16 cellular contexts compared by ENCODE assay signal in the genomic region with DNA sequence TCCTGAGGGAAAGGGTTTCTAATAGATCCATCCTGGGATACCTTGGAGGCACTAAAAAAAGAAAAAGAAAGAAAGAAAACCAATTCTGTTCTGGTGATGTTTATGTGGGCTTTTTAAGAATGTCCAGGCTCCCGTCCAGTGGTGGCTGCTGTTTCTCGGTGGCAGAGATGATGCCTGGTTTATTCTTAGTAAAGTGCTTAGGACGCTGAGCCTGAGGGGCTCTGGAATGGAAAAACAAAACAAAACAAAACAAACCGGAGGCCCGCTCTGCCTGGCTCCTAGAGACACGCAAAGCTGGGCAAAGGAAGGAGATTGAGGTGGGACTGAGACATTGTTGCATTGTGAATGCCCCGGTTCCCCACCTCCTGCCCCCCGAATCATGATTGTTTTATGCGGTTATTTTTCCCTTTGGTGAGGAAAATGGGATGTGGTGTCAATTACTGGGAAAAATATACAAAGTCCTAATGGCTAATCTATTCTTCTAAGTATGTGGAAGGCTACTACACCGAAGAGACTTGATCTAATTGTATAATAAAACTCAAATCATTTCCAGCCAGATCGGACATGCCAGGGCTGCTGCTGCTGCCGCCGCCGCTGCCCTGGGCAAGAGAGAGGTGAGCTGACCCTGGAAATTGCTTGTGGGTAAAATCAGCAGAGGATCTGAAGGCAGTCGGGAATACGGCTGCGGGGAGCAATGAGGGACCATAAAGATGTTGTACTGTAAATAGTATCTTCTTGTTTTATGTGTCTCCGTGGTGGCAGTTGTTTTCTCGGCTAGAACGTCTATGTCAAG.
DNase-seq lines count a peak whose midpoint lies in the region; ATAC-seq and TF ChIP-seq lines count a peak whose summit lies in the region.
"Had no signal": no experiment of that assay in that cellular context is flagged by ENCODE, and none has a peak within 500 bp of the region (broad histone marks: within the 10 kb centered on the region; RNA-seq: fewer than 3 reads in every experiment).

No MANE protein-coding gene starts in this region.

- intact Hi-C loops in thyroid gland (cut with DNase I) = loop anchor here (10.0 kb wide), 1 partner anchor 77 kb away; no protein-coding TSS in a partner anchor

- H3K79me2 ChIP-seq in GM23248 (ENCODE audit: insufficient read depth) = no peaks in the 10 kb centered on the region

- in situ Hi-C loops in GM23248 (cut with MboI) = no loop called here

- H4K20me1 ChIP-seq in GM23248 (ENCODE audit: insufficient read depth) = no peaks in the 10 kb centered on the region
- H4K20me1 ChIP-seq: BLaER1 had no signal

- H3K9me3 ChIP-seq in GM23248 (ENCODE audit: low read depth) = no peaks in the 10 kb centered on the region
- no peaks in the 10 kb centered on the region for H3K9me3 ChIP-seq in thyroid gland
- H3K9me3 ChIP-seq: BLaER1, pancreas had no signal

- TF ChIP-seq POLR2A in thyroid gland (IDR thresholded peaks at IDR 0.05) = peak in 1 of 2 donors; percentile 3

- DNase-seq in GM23248 (no peak), coronary artery (ENCODE audit: low spot score) (no peak), myocyte (ENCODE audit: low read depth) (peak; percentile 63), thyroid gland (peak; percentile 68 to 73), epidermal melanocyte (ENCODE audit: insufficient read length, low spot score) (no peak)
- DNase-seq: activated CD4-positive, alpha-beta T cell treated with anti-CD3 and anti-CD28 coated beads, Interleukin-2, amount 10 ng/mL, durations not matched to agents 7 days and 5 days; activated naive CD4-positive, alpha-beta T cell treated with anti-CD3 and anti-CD28 coated beads, Interleukin-2, amount 10 ng/mL, durations not matched to agents 7 days and 5 days; left colon; MM.1S; NCI-H2029 treated with DMSO at 0.1 percent for 48 hours; NCI-H526; pancreas; stimulated activated naive CD8-positive, alpha-beta T cell treated with anti-CD3 and anti-CD28 coated beads, Interleukin-15, amount 100 ng/mL, for 72 hours had no signal

- ATAC-seq in GM21526 (IDR thresholded peaks at IDR 0.05; ENCODE audit: low FRiP score, unreplicated experiment) = no peak
- no peak for ATAC-seq in HG03442 (IDR thresholded peaks at IDR 0.05; ENCODE audit: unreplicated experiment)
- ATAC-seq: left colon; pancreas; stimulated activated naive CD8-positive, alpha-beta T cell treated with anti-CD3 and anti-CD28 coated beads, Interleukin-15, amount 100 ng/mL, for 72 hours had no signal

- H3K9me2 ChIP-seq in GM23248 (ENCODE audit: insufficient read depth) = no peaks in the 10 kb centered on the region

- H3K27me3 ChIP-seq in GM23248 (replicated peaks; ENCODE audit: insufficient read depth) (no peaks in the 10 kb centered on the region), thyroid gland (no peaks in the 10 kb centered on the region)
- H3K27me3 ChIP-seq: BLaER1, pancreas had no signal

- peaks cover 22% of the 10 kb centered on the region for H3K4me1 ChIP-seq in GM23248 (ENCODE audit: insufficient read depth)
- peaks cover 14 to 26% of the 10 kb centered on the region in 2 donors for H3K4me1 ChIP-seq in thyroid gland
- H3K4me1 ChIP-seq: BLaER1, pancreas had no signal

- no peak overlapping the region for H3K9ac ChIP-seq in GM23248
- H3K9ac ChIP-seq: BLaER1 had no signal

- H2AFZ ChIP-seq in GM23248 = peak overlapping the region; percentile 32

- no peak for TF ChIP-seq CTCF in coronary artery (IDR thresholded peaks at IDR 0.05)
- TF ChIP-seq CTCF in thyroid gland (IDR thresholded peaks at IDR 0.05) = no peak

- H3K36me3 ChIP-seq in GM23248 (ENCODE audit: low read depth) = no peaks in the 10 kb centered on the region
- H3K36me3 ChIP-seq in thyroid gland = no peaks in the 10 kb centered on the region
- H3K36me3 ChIP-seq: BLaER1, pancreas had no signal

- WGBS in GM23248 (ENCODE audit: low coverage in 1 of 2, low lambda C conversion rate in 2 of 2, missing lambda C conversion rate in 2 of 2), 2 experiments = 76 to 77% methylated on average over 20 of the region's 20 CpGs
- WGBS in thyroid gland, 2 donors = 68 to 69% methylated on average over 20 of the region's 20 CpGs

- H3F3A ChIP-seq in GM23248 (ENCODE audit: insufficient read depth) = no peaks in the 10 kb centered on the region

- no peak overlapping the region for H3K4me2 ChIP-seq in GM23248 (ENCODE audit: unreplicated experiment)
- H3K4me2 ChIP-seq: BLaER1 had no signal

- no peak overlapping the region for H3K27ac ChIP-seq in GM23248
- no peak overlapping the region for H3K27ac ChIP-seq in coronary artery
- peak overlapping the region; percentile 41 to 82 (median 77) for H3K27ac ChIP-seq in thyroid gland
- H3K27ac ChIP-seq: BLaER1, pancreas had no signal

- no peak overlapping the region for H3K4me3 ChIP-seq in GM23248
- H3K4me3 ChIP-seq in coronary artery = peak overlapping the region; percentile 11
- H3K4me3 ChIP-seq in thyroid gland (replicated peaks in 1 of 3) = no peak overlapping the region
- H3K4me3 ChIP-seq: BLaER1, pancreas had no signal

Comparison
In these comparisons a context has a peak if more than half of its experiments do, and no peak if none do; other contexts are left out.
1. DNase-seq: peak in myocyte (single experiment) and thyroid gland (2 of 2); none in GM23248 (single experiment), coronary artery (single experiment) and epidermal melanocyte (single experiment).
2. H3K27ac ChIP-seq: peak in thyroid gland (3 of 3); none in GM23248 (single experiment) and coronary artery (0 of 2).